In genomic region chr6:11992086-11992485, GRCh38 we compare ENCODE assay signal across 1 cellular context.
TF ChIP-seq lines count a peak whose summit lies in the region.

No MANE protein-coding gene starts in this region.

TF ChIP-seq in K562, 482 proteins besides CTCF, POLR2A, EP300 and RAD21 (continued from another document):
- TF ChIP-seq, protein P1, sequence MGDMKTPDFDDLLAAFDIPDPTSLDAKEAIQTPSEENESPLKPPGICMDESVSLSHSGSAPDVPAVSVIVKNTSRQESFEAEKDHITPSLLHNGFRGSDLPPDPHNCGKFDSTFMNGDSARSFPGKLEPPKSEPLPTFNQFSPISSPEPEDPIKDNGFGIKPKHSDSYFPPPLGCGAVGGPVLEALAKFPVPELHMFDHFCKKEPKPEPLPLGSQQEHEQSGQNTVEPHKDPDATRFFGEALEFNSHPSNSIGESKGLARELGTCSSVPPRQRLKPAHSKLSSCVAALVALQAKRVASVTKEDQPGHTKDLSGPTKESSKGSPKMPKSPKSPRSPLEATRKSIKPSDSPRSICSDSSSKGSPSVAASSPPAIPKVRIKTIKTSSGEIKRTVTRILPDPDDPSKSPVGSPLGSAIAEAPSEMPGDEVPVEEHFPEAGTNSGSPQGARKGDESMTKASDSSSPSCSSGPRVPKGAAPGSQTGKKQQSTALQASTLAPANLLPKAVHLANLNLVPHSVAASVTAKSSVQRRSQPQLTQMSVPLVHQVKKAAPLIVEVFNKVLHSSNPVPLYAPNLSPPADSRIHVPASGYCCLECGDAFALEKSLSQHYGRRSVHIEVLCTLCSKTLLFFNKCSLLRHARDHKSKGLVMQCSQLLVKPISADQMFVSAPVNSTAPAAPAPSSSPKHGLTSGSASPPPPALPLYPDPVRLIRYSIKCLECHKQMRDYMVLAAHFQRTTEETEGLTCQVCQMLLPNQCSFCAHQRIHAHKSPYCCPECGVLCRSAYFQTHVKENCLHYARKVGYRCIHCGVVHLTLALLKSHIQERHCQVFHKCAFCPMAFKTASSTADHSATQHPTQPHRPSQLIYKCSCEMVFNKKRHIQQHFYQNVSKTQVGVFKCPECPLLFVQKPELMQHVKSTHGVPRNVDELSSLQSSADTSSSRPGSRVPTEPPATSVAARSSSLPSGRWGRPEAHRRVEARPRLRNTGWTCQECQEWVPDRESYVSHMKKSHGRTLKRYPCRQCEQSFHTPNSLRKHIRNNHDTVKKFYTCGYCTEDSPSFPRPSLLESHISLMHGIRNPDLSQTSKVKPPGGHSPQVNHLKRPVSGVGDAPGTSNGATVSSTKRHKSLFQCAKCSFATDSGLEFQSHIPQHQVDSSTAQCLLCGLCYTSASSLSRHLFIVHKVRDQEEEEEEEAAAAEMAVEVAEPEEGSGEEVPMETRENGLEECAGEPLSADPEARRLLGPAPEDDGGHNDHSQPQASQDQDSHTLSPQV (IDR thresholded peaks at IDR 0.05), result no peak
- TF ChIP-seq, protein P2, sequence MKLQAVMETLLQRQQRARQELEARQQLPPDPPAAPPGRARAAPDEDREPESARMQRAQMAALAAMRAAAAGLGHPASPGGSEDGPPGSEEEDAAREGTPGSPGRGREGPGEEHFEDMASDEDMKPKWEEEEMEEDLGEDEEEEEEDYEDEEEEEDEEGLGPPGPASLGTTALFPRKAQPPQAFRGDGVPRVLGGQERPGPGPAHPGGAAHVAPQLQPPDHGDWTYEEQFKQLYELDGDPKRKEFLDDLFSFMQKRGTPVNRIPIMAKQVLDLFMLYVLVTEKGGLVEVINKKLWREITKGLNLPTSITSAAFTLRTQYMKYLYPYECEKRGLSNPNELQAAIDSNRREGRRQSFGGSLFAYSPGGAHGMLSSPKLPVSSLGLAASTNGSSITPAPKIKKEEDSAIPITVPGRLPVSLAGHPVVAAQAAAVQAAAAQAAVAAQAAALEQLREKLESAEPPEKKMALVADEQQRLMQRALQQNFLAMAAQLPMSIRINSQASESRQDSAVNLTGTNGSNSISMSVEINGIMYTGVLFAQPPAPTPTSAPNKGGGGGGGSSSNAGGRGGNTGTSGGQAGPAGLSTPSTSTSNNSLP (IDR thresholded peaks at IDR 0.05; ENCODE audit: borderline replicate concordance, low read depth, low read length), result no peak
- no peak for TF ChIP-seq ZFP91 (CRISPR knock-in tag; IDR thresholded peaks at IDR 0.05)
- TF ChIP-seq SRSF7 (optimal IDR thresholded peaks at IDR 0.05; ENCODE audit: low read depth, low read length), result no peak
- TF ChIP-seq HOXB6 (CRISPR knock-in tag; IDR thresholded peaks at IDR 0.05; ENCODE audit: borderline replicate concordance), result no peak
- TF ChIP-seq ZNF76 (CRISPR knock-in tag; IDR thresholded peaks at IDR 0.05; ENCODE audit: borderline replicate concordance), result no peak
- no peak for TF ChIP-seq TFAM (CRISPR knock-in tag; conservative IDR thresholded peaks at IDR 0.05)
- TF ChIP-seq RBM39 (optimal IDR thresholded peaks at IDR 0.05; ENCODE audit: low read depth, low read length), result no peak
- TF ChIP-seq HNRNPK (IDR thresholded peaks at IDR 0.05; ENCODE audit: low read depth, low read length, poor library complexity, severe bottlenecking), result no peak
- TF ChIP-seq ZC3H4 (CRISPR knock-in tag; IDR thresholded peaks at IDR 0.05; ENCODE audit: borderline replicate concordance), result no peak
- TF ChIP-seq SIRT6 (IDR thresholded peaks at IDR 0.05; ENCODE audit: low read depth, low read length), result no peak
- no peak for TF ChIP-seq ZNF395 (CRISPR knock-in tag; IDR thresholded peaks at IDR 0.05)
- no peak for TF ChIP-seq TCFL5 (CRISPR knock-in tag; conservative IDR thresholded peaks at IDR 0.05)
- no peak for TF ChIP-seq CREM (IDR thresholded peaks at IDR 0.05; ENCODE audit: low read depth)
- TF ChIP-seq ELK3 (CRISPR knock-in tag; IDR thresholded peaks at IDR 0.05), result no peak
- TF ChIP-seq, protein P3, sequence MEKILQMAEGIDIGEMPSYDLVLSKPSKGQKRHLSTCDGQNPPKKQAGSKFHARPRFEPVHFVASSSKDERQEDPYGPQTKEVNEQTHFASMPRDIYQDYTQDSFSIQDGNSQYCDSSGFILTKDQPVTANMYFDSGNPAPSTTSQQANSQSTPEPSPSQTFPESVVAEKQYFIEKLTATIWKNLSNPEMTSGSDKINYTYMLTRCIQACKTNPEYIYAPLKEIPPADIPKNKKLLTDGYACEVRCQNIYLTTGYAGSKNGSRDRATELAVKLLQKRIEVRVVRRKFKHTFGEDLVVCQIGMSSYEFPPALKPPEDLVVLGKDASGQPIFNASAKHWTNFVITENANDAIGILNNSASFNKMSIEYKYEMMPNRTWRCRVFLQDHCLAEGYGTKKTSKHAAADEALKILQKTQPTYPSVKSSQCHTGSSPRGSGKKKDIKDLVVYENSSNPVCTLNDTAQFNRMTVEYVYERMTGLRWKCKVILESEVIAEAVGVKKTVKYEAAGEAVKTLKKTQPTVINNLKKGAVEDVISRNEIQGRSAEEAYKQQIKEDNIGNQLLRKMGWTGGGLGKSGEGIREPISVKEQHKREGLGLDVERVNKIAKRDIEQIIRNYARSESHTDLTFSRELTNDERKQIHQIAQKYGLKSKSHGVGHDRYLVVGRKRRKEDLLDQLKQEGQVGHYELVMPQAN (IDR thresholded peaks at IDR 0.05; ENCODE audit: borderline replicate concordance), result no peak
